ENCODE assay signal across 23 cellular contexts in genomic region chr13:109251958-109252357, GRCh38.
"Had no signal": no experiment of that assay in that cellular context is flagged by ENCODE, and none has a peak within 500 bp of the region (broad histone marks: within the 10 kb centered on the region; RNA-seq: fewer than 3 reads in every experiment).

No MANE protein-coding gene starts in this region.

- ATAC-seq: activated CD8-positive, alpha-beta T cell treated with anti-CD3 and anti-CD28 coated beads for 36 hours; activated T-cell treated with anti-CD3 and anti-CD28 coated beads, Interleukin-2, amount 50 U/mL, for 72 hours; left lung; naive thymus-derived CD8-positive, alpha-beta T cell had no signal

- H3K9me3 ChIP-seq: neutrophil had no signal

- H3K27me3 ChIP-seq: left lung, neutrophil, transverse colon had no signal

- H3K27ac ChIP-seq: left lung, neutrophil, skin epidermis, transverse colon had no signal

- H3K4me3 ChIP-seq: left lung, skin epidermis, transverse colon had no signal

- H3K4me1 ChIP-seq: left lung, transverse colon had no signal

- H3K36me3 ChIP-seq: left lung, neutrophil, transverse colon had no signal

- DNase-seq: activated B cell treated with CpG ODN at 0.5 μM for 24 hours; activated CD4-positive, alpha-beta T cell treated with anti-CD3 and anti-CD28 coated beads for 48 hours; activated CD8-positive, alpha-beta memory T cell treated with anti-CD3 and anti-CD28 coated beads, Interleukin-2, amount 50 U/mL, for 48 hours; activated CD8-positive, alpha-beta T cell treated with anti-CD3 and anti-CD28 coated beads for 36 hours; activated gamma-delta T cell treated with Interleukin-2 at 50 U/mL for 16 hours; activated naive CD8-positive, alpha-beta T cell treated with anti-CD3 and anti-CD28 coated beads for 36 hours; activated T-cell treated with anti-CD3 and anti-CD28 coated beads, Interleukin-2, amount 50 U/mL, for 72 hours; anterior cingulate cortex; cerebellar nuclear complex; effector memory CD4-positive, alpha-beta T cell; islet precursor cell; left lung; mesenchymal stem cell; naive thymus-derived CD8-positive, alpha-beta T cell; posterior cingulate gyrus; retina; stimulated activated CD4-positive, alpha-beta T cell treated with anti-CD3 and anti-CD28 coated beads, Interleukin-4, amount 100 ng/mL, for 4 hours; stimulated activated CD8-positive, alpha-beta memory T cell treated with anti-CD3 and anti-CD28 coated beads, Interleukin-4, amount 100 ng/mL, for 48 hours; stimulated activated naive CD4-positive, alpha-beta T cell treated with Interleukin-2 at 50 U/mL for 16 hours; substantia nigra; transverse colon had no signal
